Comparison of ENCODE assay signal across 9 cellular contexts in genomic region chr7:36114355-36114754, GRCh38.
"Had no signal": no experiment of that assay in that cellular context is flagged by ENCODE, and none has a peak within 500 bp of the region (broad histone marks: within the 10 kb centered on the region; RNA-seq: fewer than 3 reads in every experiment).

No MANE protein-coding gene starts in this region.

- H3K27ac Mint-ChIP-seq: IgD-negative memory B cell had no signal

- H3K9me3 Mint-ChIP-seq: HFFc6 had no signal

- H2AFZ ChIP-seq: GM23248 had no signal

- H3K4me3 Mint-ChIP-seq: HFFc6, IgD-negative memory B cell had no signal

- DNase-seq: GM23248, GOT3, H7, HFFc6, KBM-7 had no signal

- H3K36me3 Mint-ChIP-seq: IgD-negative memory B cell had no signal

- H3K9me3 ChIP-seq: HAP-1 had no signal

- H3K27ac ChIP-seq: HL-60 had no signal

- H3K4me3 ChIP-seq: GM23248, HAP-1 had no signal

- H3K36me3 ChIP-seq: HAP-1 had no signal

- ATAC-seq: HCT116 had no signal

- H3K9ac ChIP-seq: GM23248 had no signal
